ENCODE assay signal across 21 cellular contexts in genomic region chr12:63321373-63321772, GRCh38.
DNase-seq lines count a peak whose midpoint lies in the region; ATAC-seq and TF ChIP-seq lines count a peak whose summit lies in the region.
"Had no signal": no experiment of that assay in that cellular context is flagged by ENCODE, and none has a peak within 500 bp of the region (broad histone marks: within the 10 kb centered on the region; RNA-seq: fewer than 3 reads in every experiment).

No MANE protein-coding gene starts in this region.

- H3K9me3 ChIP-seq in DND-41 (ENCODE audit: insufficient read depth, low read length, severe bottlenecking) (peaks cover 8% of the 10 kb centered on the region), thymus (ENCODE audit: control insufficient read depth) (no peaks in the 10 kb centered on the region)
- H3K9me3 ChIP-seq: A549, Caco-2 had no signal

- H3K36me3 Mint-ChIP-seq in activated T-cell treated with anti-CD3 and anti-CD28 coated beads, Interleukin-2, amount 50 U/mL, for 72 hours (ENCODE audit: insufficient read depth in 2 of 2), result no peaks in the 10 kb centered on the region
- H3K36me3 Mint-ChIP-seq: CD8-positive, alpha-beta T cell had no signal

- peak; percentile 48 to 65 for ATAC-seq in activated T-cell treated with anti-CD3 and anti-CD28 coated beads, Interleukin-2, amount 50 U/mL, for 72 hours (replicated peaks in 1 of 2)
- no peak for ATAC-seq in DND-41 (ENCODE audit: insufficient read depth, low read depth)
- ATAC-seq: A549; CD8-positive, alpha-beta T cell; GM12878 had no signal

- no peaks in the 10 kb centered on the region for H3K79me2 ChIP-seq in DND-41 (ENCODE audit: insufficient read depth, low read length)

- H3K9me3 Mint-ChIP-seq in activated T-cell treated with anti-CD3 and anti-CD28 coated beads, Interleukin-2, amount 50 U/mL, for 72 hours, result peaks cover 0 to 1% of the 10 kb centered on the region in 2 donors
- H3K9me3 Mint-ChIP-seq: CD4-positive, alpha-beta T cell; CD8-positive, alpha-beta T cell had no signal

- peak; percentile 4 for DNase-seq in NCI-H146 (lab: John Stamatoyannopoulos, UW)
- no peak for DNase-seq in NCI-H146 treated with DMSO at 0.1 percent for 48 hours (lab: John Stamatoyannopoulos, UW; ENCODE audit: unreplicated experiment)
- no peak for DNase-seq in activated T-cell treated with anti-CD3 and anti-CD28 coated beads, Interleukin-2, amount 50 U/mL, for 72 hours
- no peak for DNase-seq in activated T-cell treated with anti-CD3 and anti-CD28 coated beads, Interleukin-2, amount 50 U/mL, for 1 hour
- DNase-seq in DND-41, result no peak
- DNase-seq in NCI-H510A treated with DMSO at 0.1 percent for 48 hours (lab: John Stamatoyannopoulos, UW), result no peak
- DNase-seq: AML-193; Caco-2; Calu3; CD4-positive, alpha-beta T cell; CD8-positive, alpha-beta T cell; DMS79 treated with DMSO at 0.1 percent for 48 hours; EL; GDM1 had no signal

- no peak for TF ChIP-seq CTCF in DND-41 (IDR thresholded peaks at IDR 0.05; ENCODE audit: borderline replicate concordance, extremely low read depth, low read length, poor library complexity, severe bottlenecking)

- peak overlapping the region; percentile 21; the same call in 1 of the 2 replicates for H2AFZ ChIP-seq in DND-41 (ENCODE audit: low read depth, low read length)

- no peak overlapping the region for H3K27ac Mint-ChIP-seq in activated T-cell treated with anti-CD3 and anti-CD28 coated beads, Interleukin-2, amount 50 U/mL, for 72 hours
- H3K27ac Mint-ChIP-seq: B cell; CD4-positive, alpha-beta T cell; CD8-positive, alpha-beta T cell had no signal

- H3K27ac ChIP-seq in DND-41 (ENCODE audit: low read length) (0 out of 2 replicates have a peak overlapping the region, but pooled peaks have one; percentile 7), thymus (ENCODE audit: low read depth) (peak overlapping the region; percentile 52)
- H3K27ac ChIP-seq: 22Rv1; A549; BLaER1 treated with 17β-estradiol and CSF1 and Interleukin-3, amounts not matched to agents 10 nM and 100 nM; C4-2B had no signal

- no peaks in the 10 kb centered on the region for H3K27me3 ChIP-seq in DND-41 (ENCODE audit: insufficient read depth, low read length, poor library complexity)
- H3K27me3 ChIP-seq in thymus (ENCODE audit: control insufficient read depth, insufficient read depth), result no peaks in the 10 kb centered on the region
- H3K27me3 ChIP-seq: BLaER1 treated with 17β-estradiol and CSF1 and Interleukin-3, amounts not matched to agents 10 nM and 100 nM had no signal

- WGBS in thymus, result 54% methylated on average over 2 of the region's 2 CpGs

- peaks cover 6% of the 10 kb centered on the region for H3K4me1 Mint-ChIP-seq in activated T-cell treated with anti-CD3 and anti-CD28 coated beads, Interleukin-2, amount 50 U/mL, for 72 hours (ENCODE audit: low read depth)
- H3K4me1 Mint-ChIP-seq: B cell had no signal

- no peak overlapping the region for H3K4me2 ChIP-seq in DND-41 (ENCODE audit: insufficient read depth, low read length)
- H3K4me2 ChIP-seq: A549; BLaER1 treated with 17β-estradiol and CSF1 and Interleukin-3, amounts not matched to agents 10 nM and 100 nM had no signal

- no peaks in the 10 kb centered on the region for H3K27me3 Mint-ChIP-seq in activated T-cell treated with anti-CD3 and anti-CD28 coated beads, Interleukin-2, amount 50 U/mL, for 72 hours (ENCODE audit: low read depth)
- H3K27me3 Mint-ChIP-seq: CD4-positive, alpha-beta T cell had no signal

- H4K20me1 ChIP-seq in DND-41 (ENCODE audit: insufficient read depth, low read length), result no peaks in the 10 kb centered on the region
- H4K20me1 ChIP-seq: BLaER1 treated with 17β-estradiol and CSF1 and Interleukin-3, amounts not matched to agents 10 nM and 100 nM had no signal

- H3K4me3 ChIP-seq in DND-41 (ENCODE audit: low read depth in 1 of 2, low read length in 2 of 2) (no peak overlapping the region), thymus (ENCODE audit: low read length) (no peak overlapping the region)
- H3K4me3 ChIP-seq: A549; BLaER1 treated with 17β-estradiol and CSF1 and Interleukin-3, amounts not matched to agents 10 nM and 100 nM; GM12878 had no signal

- H3K9ac ChIP-seq in DND-41 (ENCODE audit: low read depth, low read length), result no peak overlapping the region
- H3K9ac ChIP-seq: BLaER1 treated with 17β-estradiol and CSF1 and Interleukin-3, amounts not matched to agents 10 nM and 100 nM had no signal

- H3K4me1 ChIP-seq in DND-41 (ENCODE audit: insufficient read depth, low read length), result peaks cover 38% of the 10 kb centered on the region
- H3K4me1 ChIP-seq in thymus (ENCODE audit: control insufficient read depth, insufficient read depth, low read length), result peaks cover 9% of the 10 kb centered on the region
- H3K4me1 ChIP-seq: A549; BLaER1 treated with 17β-estradiol and CSF1 and Interleukin-3, amounts not matched to agents 10 nM and 100 nM; Caco-2 had no signal

- H3K36me3 ChIP-seq in DND-41 (ENCODE audit: insufficient read depth, low read length), result no peaks in the 10 kb centered on the region
- no peaks in the 10 kb centered on the region for H3K36me3 ChIP-seq in thymus (ENCODE audit: control insufficient read depth, insufficient read depth)
- H3K36me3 ChIP-seq: BLaER1 treated with 17β-estradiol and CSF1 and Interleukin-3, amounts not matched to agents 10 nM and 100 nM had no signal

- H3K4me3 Mint-ChIP-seq in activated T-cell treated with anti-CD3 and anti-CD28 coated beads, Interleukin-2, amount 50 U/mL, for 72 hours, result no peak overlapping the region
- H3K4me3 Mint-ChIP-seq: B cell; CD4-positive, alpha-beta T cell; CD8-positive, alpha-beta T cell had no signal
